8 cellular contexts compared by ENCODE assay signal in genomic region chr10:62373995-62374861, GRCh38. TPM values are rescaled to one million over a fixed set of nuclear protein-coding genes. Genes with fewer than 3 reads are reported as not detected.
DNase-seq lines count a peak whose midpoint lies in the region; ATAC-seq and TF ChIP-seq lines count a peak whose summit lies in the region.

A gene with protein sequence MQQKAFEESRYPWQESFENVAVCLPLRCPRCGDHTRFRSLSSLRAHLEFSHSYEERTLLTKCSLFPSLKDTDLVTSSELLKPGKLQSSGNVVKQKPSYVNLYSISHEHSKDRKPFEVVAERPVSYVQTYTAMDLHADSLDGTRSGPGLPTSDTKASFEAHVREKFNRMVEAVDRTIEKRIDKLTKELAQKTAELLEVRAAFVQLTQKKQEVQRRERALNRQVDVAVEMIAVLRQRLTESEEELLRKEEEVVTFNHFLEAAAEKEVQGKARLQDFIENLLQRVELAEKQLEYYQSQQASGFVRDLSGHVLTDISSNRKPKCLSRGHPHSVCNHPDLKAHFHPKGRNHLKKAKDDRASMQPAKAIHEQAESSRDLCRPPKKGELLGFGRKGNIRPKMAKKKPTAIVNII (plus strand): TSS chr10:62374369. CDS start chr10:62376194, 1,825 bp downstream.

- no peak for TF ChIP-seq POLR2A in stomach (IDR thresholded peaks at IDR 0.05)

- WGBS in stomach, 5 donors = 1 to 5% (median 1%) methylated on average over 10 to 73 of the region's 73 CpGs

- intact Hi-C loops in stomach (cut with DNase I; ENCODE audit: low total_unique reads) = no loop called here

- TF ChIP-seq EP300 in stomach (IDR thresholded peaks at IDR 0.05) = no peak

- DNase-seq in DMS 273 (lab: John Stamatoyannopoulos, UW; ENCODE audit: unreplicated experiment) (peak; percentile 72), LoVo (ENCODE audit: low spot score) (peak; percentile 24), epithelial cell of proximal tubule (ENCODE audit: low read depth) (no peak), stomach (no peak), NK-92 (lab: John Stamatoyannopoulos, UW; ENCODE audit: unreplicated experiment) (no peak)
- peak; percentile 70 for DNase-seq in activated CD8-positive, alpha-beta memory T cell treated with anti-CD3 and anti-CD28 coated beads, Interleukin-2, amount 50 U/mL, for 48 hours

- no peaks in the 10 kb centered on the region for H3K9me3 ChIP-seq in muscle layer of colon (ENCODE audit: low read length)
- H3K9me3 ChIP-seq in stomach = no peaks in the 10 kb centered on the region

- H3K4me1 ChIP-seq in muscle layer of colon (ENCODE audit: insufficient read depth, low read length) (peaks cover 5% of the 10 kb centered on the region), stomach (peaks cover 11 to 15% (median 13%) of the 10 kb centered on the region in 4 donors)

- peak within 1 kb of the TSS; percentile 64 for H3K4me3 ChIP-seq in epithelial cell of proximal tubule (ENCODE audit: low read depth, low read length)
- H3K4me3 ChIP-seq in muscle layer of colon (ENCODE audit: low read depth in 1 of 2, low read length in 2 of 2) = peak within 1 kb of the TSS; percentile 31 to 38
- peak within 1 kb of the TSS; percentile 47 to 66 (median 56) for H3K4me3 ChIP-seq in stomach

- ATAC-seq in GM18519 (IDR thresholded peaks at IDR 0.05; ENCODE audit: low FRiP score, unreplicated experiment) = no peak

- H3K27ac ChIP-seq in muscle layer of colon (ENCODE audit: low read depth, low read length) (no peak within 1 kb of the TSS), stomach (no peak within 1 kb of the TSS)

- H3K36me3 ChIP-seq in muscle layer of colon (ENCODE audit: insufficient read depth, low read length) (no peaks in the 10 kb centered on the region), stomach (no peaks in the 10 kb centered on the region)

- no peak within 1 kb of the TSS for H3K9ac ChIP-seq in muscle layer of colon (ENCODE audit: low read length)

- H3K27me3 ChIP-seq in muscle layer of colon (ENCODE audit: control insufficient read depth in 1 of 2, insufficient read depth in 2 of 2, low read length in 2 of 2) (peaks cover 0 to 3% of the 10 kb centered on the region in 2 donors), stomach (peaks cover 0 to 22% (median 16%) of the 10 kb centered on the region in 3 donors)

- TF ChIP-seq CTCF in epithelial cell of proximal tubule (conservative IDR thresholded peaks at IDR 0.05; ENCODE audit: low read depth, low read length) = no peak
- TF ChIP-seq CTCF in stomach (IDR thresholded peaks at IDR 0.05) = no peak

RNA-seq across cellular contexts. Expression of the gene that starts here (rescaled TPM):
- total RNA-seq in epithelial cell of proximal tubule = 2.0 and 2.9 TPM in 2 replicates
- under 1 TPM in 1 of 5 donors, not detected in 4; 0.18 TPM for total RNA-seq in stomach
- polyA plus RNA-seq in stomach = under 1 TPM in 1 of 3 donors, not detected in 2; 0.40 TPM

Comparison
In these comparisons a context has a peak if more than half of its experiments do, and no peak if none do; other contexts are left out.
1. DNase-seq: peak in DMS 273 (single experiment), LoVo (single experiment) and activated CD8-positive, alpha-beta memory T cell treated with anti-CD3 and anti-CD28 coated beads, Interleukin-2, amount 50 U/mL, for 48 hours (single experiment); none in epithelial cell of proximal tubule (single experiment), stomach (single experiment) and NK-92 (single experiment).
2. Peak in every context shown above with its lines, with median percentiles within 50 percentile points of each other: H3K4me3 ChIP-seq.